Comparison of ENCODE assay signal across 8 cellular contexts in the genomic region with DNA sequence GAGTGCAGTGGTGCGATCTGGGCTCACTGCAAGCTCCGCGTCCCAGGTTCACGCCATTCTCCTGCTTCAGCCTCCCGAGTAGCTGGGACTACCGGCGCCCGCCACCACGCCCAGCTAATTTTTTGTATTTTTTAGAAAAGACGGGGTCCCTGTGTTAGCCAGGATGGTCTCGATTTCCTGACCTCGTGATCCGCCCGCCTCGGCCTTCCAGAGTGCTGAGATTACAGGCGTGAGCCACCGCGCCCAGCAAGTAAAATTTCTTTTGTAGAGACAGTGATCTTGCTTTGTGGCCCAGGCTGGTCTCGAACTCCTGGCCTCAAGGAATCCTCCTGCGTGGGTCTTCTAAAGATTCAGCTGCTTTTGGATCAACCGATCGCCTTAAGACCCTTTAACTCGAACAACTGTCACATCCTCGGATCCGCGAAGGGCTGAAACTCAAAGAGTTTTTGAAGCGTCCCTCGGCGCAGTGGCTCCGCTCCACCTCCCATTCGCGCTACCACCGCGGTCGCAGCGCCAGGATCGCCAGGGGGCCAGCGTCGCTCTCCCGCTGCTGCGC. TPM values are rescaled to one million over a fixed set of nuclear protein-coding genes. Genes with fewer than 3 reads are reported as not detected.
DNase-seq lines count a peak whose midpoint lies in the region; TF ChIP-seq lines count a peak whose summit lies in the region.
"Not testable (repeated sequence)": the region's sequence is repeated elsewhere in the genome, so short reads cannot be mapped to it uniquely, and the experiment has no call there.

No MANE protein-coding gene starts in this region.

- H3K14ac ChIP-seq in neuronal stem cell (ENCODE audit: low read length): not testable (repeated sequence)

- H2BK120ac ChIP-seq in neuronal stem cell (ENCODE audit: low read depth, low read length): not testable (repeated sequence)

- not testable (repeated sequence) for H4K91ac ChIP-seq in neuronal stem cell (ENCODE audit: low read depth, low read length, poor library complexity)

- not testable (repeated sequence) for H3K79me1 ChIP-seq in neuronal stem cell (ENCODE audit: low read depth, low read length)

- not testable (repeated sequence) for TF ChIP-seq CTCF in C4-2B (conservative IDR thresholded peaks at IDR 0.05); HL-60 (IDR thresholded peaks at IDR 0.05; ENCODE audit: insufficient read depth, low read length); kidney epithelial cell (IDR thresholded peaks at IDR 0.05; ENCODE audit: insufficient read depth, low read length, poor library complexity, severe bottlenecking)
- TF ChIP-seq CTCF in epithelial cell of esophagus (IDR thresholded peaks at IDR 0.05; ENCODE audit: insufficient read depth, low read depth, low read length, missing control alignments): peak; percentile 2

- not testable (repeated sequence) for H2BK15ac ChIP-seq in neuronal stem cell (ENCODE audit: low read length)

- H4K8ac ChIP-seq in neuronal stem cell (ENCODE audit: low read depth, low read length): not testable (repeated sequence)

- H3K27ac Mint-ChIP-seq in T-helper 1 cell treated with Interleukin-12 subunit alpha and Interleukin-12 subunit beta and Interleukin-4 antibody, amounts not matched to agents 30 μg/mL and 1 μg/mL, for 36 hours: peak overlapping the region; percentile 95

- not testable (repeated sequence) for H3K36me3 Mint-ChIP-seq in T-helper 1 cell treated with Interleukin-12 subunit alpha and Interleukin-12 subunit beta and Interleukin-4 antibody, amounts not matched to agents 30 μg/mL and 1 μg/mL, for 36 hours (ENCODE audit: low read depth)

- peaks cover 18% of the 10 kb centered on the region for H3K4me1 Mint-ChIP-seq in T-helper 1 cell treated with Interleukin-12 subunit alpha and Interleukin-12 subunit beta and Interleukin-4 antibody, amounts not matched to agents 30 μg/mL and 1 μg/mL, for 36 hours (ENCODE audit: low read depth)

- H3K27ac ChIP-seq in C4-2B (peak overlapping the region; percentile 87), HL-60 (replicated peaks) (peak overlapping the region; percentile 93), angular gyrus (ENCODE audit: low read depth, low read length) (peak overlapping the region; percentile 97), neuronal stem cell (replicated peaks; ENCODE audit: low read length) (peak overlapping the region; percentile 89), temporal lobe (ENCODE audit: low read depth, low read length) (peak overlapping the region; percentile 97)

- not testable (repeated sequence) for H3K27me3 Mint-ChIP-seq in T-helper 1 cell treated with Interleukin-12 subunit alpha and Interleukin-12 subunit beta and Interleukin-4 antibody, amounts not matched to agents 30 μg/mL and 1 μg/mL, for 36 hours (ENCODE audit: low read depth)

- not testable (repeated sequence) for DNase-seq in HL-60 (ENCODE audit: low read depth in 1 of 2, low spot score in 1 of 2); epithelial cell of esophagus (ENCODE audit: low read depth); kidney epithelial cell (ENCODE audit: low read depth); neuronal stem cell (ENCODE audit: low spot score)

- H3K4me3 Mint-ChIP-seq in T-helper 1 cell treated with Interleukin-12 subunit alpha and Interleukin-12 subunit beta and Interleukin-4 antibody, amounts not matched to agents 30 μg/mL and 1 μg/mL, for 36 hours: peak overlapping the region; percentile 96

- not testable (repeated sequence) for H2BK5ac ChIP-seq in neuronal stem cell (ENCODE audit: low read length)

- H3K4me3 ChIP-seq in HL-60 (replicated peaks; ENCODE audit: insufficient read depth, low read length) (peak overlapping the region; percentile 81), epithelial cell of esophagus (ENCODE audit: low read length) (peak overlapping the region; percentile 85), kidney epithelial cell (ENCODE audit: low read depth, low read length) (peak overlapping the region; percentile 62), neuronal stem cell (ENCODE audit: low read length in 2 of 2) (peak overlapping the region; percentile 81 to 86)

- peak overlapping the region; percentile 100 for H3K23ac ChIP-seq in neuronal stem cell (ENCODE audit: low read depth, low read length, poor library complexity)

- not testable (repeated sequence) for H2AK5ac ChIP-seq in neuronal stem cell (ENCODE audit: low read depth, low read length)

- H2AFZ ChIP-seq in neuronal stem cell (ENCODE audit: low read length): peak overlapping the region; percentile 86

- WGBS in neuronal stem cell (ENCODE audit: extremely low coverage in 2 of 2, insufficient read length in 2 of 2, insufficient replicate concordance in 1 of 2), 2 donors: no CpG with 5 or more reads among the region's 41 CpGs

- H3K9ac ChIP-seq in neuronal stem cell (ENCODE audit: low read depth, low read length, poor library complexity): peak overlapping the region; percentile 74

- H3K27me3 ChIP-seq in HL-60 (ENCODE audit: insufficient read depth, poor library complexity, severe bottlenecking); kidney epithelial cell (ENCODE audit: control insufficient read depth, insufficient read depth, low read length); neuronal stem cell (ENCODE audit: control insufficient read depth in 3 of 3, insufficient read depth in 3 of 3, low read depth in 1 of 3, low read length in 3 of 3): not testable (repeated sequence)

- H3K18ac ChIP-seq in neuronal stem cell (ENCODE audit: low read length): peak overlapping the region; percentile 44

- not testable (repeated sequence) for H3K4ac ChIP-seq in neuronal stem cell (ENCODE audit: low read length)

- not testable (repeated sequence) for H3K9me3 Mint-ChIP-seq in T-helper 1 cell treated with Interleukin-12 subunit alpha and Interleukin-12 subunit beta and Interleukin-4 antibody, amounts not matched to agents 30 μg/mL and 1 μg/mL, for 36 hours

- not testable (repeated sequence) for H3K9me3 ChIP-seq in neuronal stem cell (replicated peaks in 1 of 2; ENCODE audit: control insufficient read depth in 2 of 2, insufficient read depth in 1 of 2, low read depth in 1 of 2, low read length in 2 of 2)

- not testable (repeated sequence) for H3K4me1 ChIP-seq in neuronal stem cell (ENCODE audit: control insufficient read depth in 2 of 2, insufficient read depth in 1 of 2, low read depth in 1 of 2, low read length in 2 of 2)

- peak overlapping the region; percentile 65 for H3K4me2 ChIP-seq in neuronal stem cell (ENCODE audit: insufficient read depth, low read length, poor library complexity, severe bottlenecking)

- not testable (repeated sequence) for H2BK12ac ChIP-seq in neuronal stem cell (ENCODE audit: low read length)

- H3K36me3 ChIP-seq in kidney epithelial cell (ENCODE audit: control insufficient read depth, insufficient read depth, low read length); neuronal stem cell (replicated peaks in 1 of 2; ENCODE audit: control insufficient read depth in 2 of 2, insufficient read depth in 2 of 2, low read length in 2 of 2): not testable (repeated sequence)

RNA-seq across cellular contexts. Expression of a gene that starts 25.1 kb away (rescaled TPM):
- total RNA-seq in kidney epithelial cell (6.7 and 9.0 TPM in 2 replicates), temporal lobe (39.1 TPM)
- 5.6 TPM for polyA plus RNA-seq in neuronal stem cell (2013, experiment 1 of 2)
- polyA plus RNA-seq in neuronal stem cell (2013, experiment 2 of 2): 5.8 TPM
